1 cellular context compared by ENCODE assay signal in genomic region chr6:30626484-30627366, GRCh38.
TF ChIP-seq lines count a peak whose summit lies in the region.

Gene ATAT1, plus strand, starts transcription at chr6:30626874.

TF ChIP-seq in HepG2, 621 proteins besides CTCF, POLR2A, EP300 and RAD21 (continued from another document and continues in another):
- TF ChIP-seq, protein P1, sequence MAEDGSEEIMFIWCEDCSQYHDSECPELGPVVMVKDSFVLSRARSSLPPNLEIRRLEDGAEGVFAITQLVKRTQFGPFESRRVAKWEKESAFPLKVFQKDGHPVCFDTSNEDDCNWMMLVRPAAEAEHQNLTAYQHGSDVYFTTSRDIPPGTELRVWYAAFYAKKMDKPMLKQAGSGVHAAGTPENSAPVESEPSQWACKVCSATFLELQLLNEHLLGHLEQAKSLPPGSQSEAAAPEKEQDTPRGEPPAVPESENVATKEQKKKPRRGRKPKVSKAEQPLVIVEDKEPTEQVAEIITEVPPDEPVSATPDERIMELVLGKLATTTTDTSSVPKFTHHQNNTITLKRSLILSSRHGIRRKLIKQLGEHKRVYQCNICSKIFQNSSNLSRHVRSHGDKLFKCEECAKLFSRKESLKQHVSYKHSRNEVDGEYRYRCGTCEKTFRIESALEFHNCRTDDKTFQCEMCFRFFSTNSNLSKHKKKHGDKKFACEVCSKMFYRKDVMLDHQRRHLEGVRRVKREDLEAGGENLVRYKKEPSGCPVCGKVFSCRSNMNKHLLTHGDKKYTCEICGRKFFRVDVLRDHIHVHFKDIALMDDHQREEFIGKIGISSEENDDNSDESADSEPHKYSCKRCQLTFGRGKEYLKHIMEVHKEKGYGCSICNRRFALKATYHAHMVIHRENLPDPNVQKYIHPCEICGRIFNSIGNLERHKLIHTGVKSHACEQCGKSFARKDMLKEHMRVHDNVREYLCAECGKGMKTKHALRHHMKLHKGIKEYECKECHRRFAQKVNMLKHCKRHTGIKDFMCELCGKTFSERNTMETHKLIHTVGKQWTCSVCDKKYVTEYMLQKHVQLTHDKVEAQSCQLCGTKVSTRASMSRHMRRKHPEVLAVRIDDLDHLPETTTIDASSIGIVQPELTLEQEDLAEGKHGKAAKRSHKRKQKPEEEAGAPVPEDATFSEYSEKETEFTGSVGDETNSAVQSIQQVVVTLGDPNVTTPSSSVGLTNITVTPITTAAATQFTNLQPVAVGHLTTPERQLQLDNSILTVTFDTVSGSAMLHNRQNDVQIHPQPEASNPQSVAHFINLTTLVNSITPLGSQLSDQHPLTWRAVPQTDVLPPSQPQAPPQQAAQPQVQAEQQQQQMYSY (CRISPR knock-in tag; IDR thresholded peaks at IDR 0.05): peak; percentile 82; the same call in 1 of the 2 replicates
- TF ChIP-seq NFATC3 (CRISPR knock-in tag; IDR thresholded peaks at IDR 0.05) (peak; percentile 93; the same call in 1 of the 2 replicates), ZNF567 (CRISPR knock-in tag; IDR thresholded peaks at IDR 0.05; ENCODE audit: borderline replicate concordance) (peak; percentile 91; the same call in 1 of the 2 replicates), ZNF10 (CRISPR knock-in tag; IDR thresholded peaks at IDR 0.05; ENCODE audit: borderline replicate concordance, low read depth) (no peak), CENPBD1 (CRISPR knock-in tag; IDR thresholded peaks at IDR 0.05; ENCODE audit: borderline replicate concordance, low read depth) (0 out of 2 replicates have a peak, but pooled peaks have one; percentile 74), ZNF317 (CRISPR knock-in tag; IDR thresholded peaks at IDR 0.05) (peak; percentile 26; the same call in 1 of the 2 replicates), ZNF33B (CRISPR knock-in tag; IDR thresholded peaks at IDR 0.05) (0 out of 2 replicates have a peak, but pooled peaks have one; percentile 21), SMYD3 (CRISPR knock-in tag; IDR thresholded peaks at IDR 0.05) (peak; percentile 54; the same call in 1 of the 2 replicates), ZNF687 (CRISPR knock-in tag; IDR thresholded peaks at IDR 0.05) (peak; percentile 99), ZNF562 (CRISPR knock-in tag; IDR thresholded peaks at IDR 0.05; ENCODE audit: borderline replicate concordance) (no peak), ELF3 (CRISPR knock-in tag; IDR thresholded peaks at IDR 0.05) (peak; percentile 82), PHF8 (CRISPR knock-in tag; IDR thresholded peaks at IDR 0.05) (peak; percentile 94), ZNF558 (CRISPR knock-in tag; IDR thresholded peaks at IDR 0.05; ENCODE audit: borderline replicate concordance) (peak; percentile 63; the same call in 1 of the 2 replicates), SRSF4 (IDR thresholded peaks at IDR 0.05; ENCODE audit: low read depth, low read length, poor library complexity, severe bottlenecking) (no peak), GMEB2 (CRISPR knock-in tag; IDR thresholded peaks at IDR 0.05; ENCODE audit: low read depth) (no peak), GFI1 (CRISPR knock-in tag; IDR thresholded peaks at IDR 0.05; ENCODE audit: borderline replicate concordance) (no peak), NFIC (IDR thresholded peaks at IDR 0.05; ENCODE audit: low read length) (no peak), MXD4 (CRISPR knock-in tag; IDR thresholded peaks at IDR 0.05) (no peak), AHR (CRISPR knock-in tag; IDR thresholded peaks at IDR 0.05) (no peak), CHCHD3 (CRISPR knock-in tag; IDR thresholded peaks at IDR 0.05) (peak; percentile 85; the same call in 1 of the 2 replicates), ZNF383 (CRISPR knock-in tag; IDR thresholded peaks at IDR 0.05; ENCODE audit: borderline replicate concordance) (no peak), SAFB2 (CRISPR knock-in tag; IDR thresholded peaks at IDR 0.05; ENCODE audit: borderline replicate concordance, low read depth) (no peak; the same call in 1 of the 2 replicates), JUN (CRISPR knock-in tag; IDR thresholded peaks at IDR 0.05) (peak; percentile 42; the same call in 1 of the 2 replicates), ZNF616 (CRISPR knock-in tag; IDR thresholded peaks at IDR 0.05; ENCODE audit: low read depth) (peak; percentile 73; the same call in 1 of the 2 replicates), ZNF12 (CRISPR knock-in tag; IDR thresholded peaks at IDR 0.05) (no peak), TARDBP (CRISPR knock-in tag; IDR thresholded peaks at IDR 0.05) (peak; percentile 70; the same call in 1 of the 2 replicates), SNRNP70 (IDR thresholded peaks at IDR 0.05; ENCODE audit: low read depth, low read length) (no peak), NBN (conservative IDR thresholded peaks at IDR 0.05) (no peak), ZNF263 (CRISPR knock-in tag; IDR thresholded peaks at IDR 0.05) (0 out of 2 replicates have a peak, but pooled peaks have one; percentile 49), RARA (CRISPR knock-in tag; IDR thresholded peaks at IDR 0.05) (peak; percentile 46; the same call in 1 of the 2 replicates), MTA3 (CRISPR knock-in tag; IDR thresholded peaks at IDR 0.05) (no peak), KDM4B (CRISPR knock-in tag; IDR thresholded peaks at IDR 0.05) (no peak), POLR2AphosphoS2 (IDR thresholded peaks at IDR 0.05; ENCODE audit: low read depth, low read length) (no peak), ATF1 (CRISPR knock-in tag; IDR thresholded peaks at IDR 0.05) (peak; percentile 91), GPBP1L1 (CRISPR knock-in tag; IDR thresholded peaks at IDR 0.05) (no peak), ZNF850 (CRISPR knock-in tag; conservative IDR thresholded peaks at IDR 0.05) (0 out of 2 replicates have a peak, but pooled peaks have one; percentile 65), ZNF343 (CRISPR knock-in tag; IDR thresholded peaks at IDR 0.05) (peak; percentile 84), ATF7-NPFF (CRISPR knock-in tag; IDR thresholded peaks at IDR 0.05; ENCODE audit: low read depth) (peak; percentile 68; the same call in 1 of the 2 replicates), ZNF747 (CRISPR knock-in tag; IDR thresholded peaks at IDR 0.05; ENCODE audit: borderline replicate concordance) (peak; percentile 97), IRX3 (CRISPR knock-in tag; IDR thresholded peaks at IDR 0.05; ENCODE audit: borderline replicate concordance, low read depth) (peak; percentile 17; the same call in 1 of the 2 replicates), ZBTB25 (CRISPR knock-in tag; IDR thresholded peaks at IDR 0.05) (peak; percentile 50; the same call in 1 of the 2 replicates), XBP1 (CRISPR knock-in tag; IDR thresholded peaks at IDR 0.05) (no peak)
- TF ChIP-seq, protein P2, sequence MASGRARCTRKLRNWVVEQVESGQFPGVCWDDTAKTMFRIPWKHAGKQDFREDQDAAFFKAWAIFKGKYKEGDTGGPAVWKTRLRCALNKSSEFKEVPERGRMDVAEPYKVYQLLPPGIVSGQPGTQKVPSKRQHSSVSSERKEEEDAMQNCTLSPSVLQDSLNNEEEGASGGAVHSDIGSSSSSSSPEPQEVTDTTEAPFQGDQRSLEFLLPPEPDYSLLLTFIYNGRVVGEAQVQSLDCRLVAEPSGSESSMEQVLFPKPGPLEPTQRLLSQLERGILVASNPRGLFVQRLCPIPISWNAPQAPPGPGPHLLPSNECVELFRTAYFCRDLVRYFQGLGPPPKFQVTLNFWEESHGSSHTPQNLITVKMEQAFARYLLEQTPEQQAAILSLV (CRISPR knock-in tag; IDR thresholded peaks at IDR 0.05; ENCODE audit: borderline replicate concordance): peak; percentile 95; the same call in 1 of the 2 replicates
- TF ChIP-seq, protein P3, sequence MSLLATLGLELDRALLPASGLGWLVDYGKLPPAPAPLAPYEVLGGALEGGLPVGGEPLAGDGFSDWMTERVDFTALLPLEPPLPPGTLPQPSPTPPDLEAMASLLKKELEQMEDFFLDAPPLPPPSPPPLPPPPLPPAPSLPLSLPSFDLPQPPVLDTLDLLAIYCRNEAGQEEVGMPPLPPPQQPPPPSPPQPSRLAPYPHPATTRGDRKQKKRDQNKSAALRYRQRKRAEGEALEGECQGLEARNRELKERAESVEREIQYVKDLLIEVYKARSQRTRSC (CRISPR knock-in tag; IDR thresholded peaks at IDR 0.05; ENCODE audit: low read depth): no peak; the same call in 1 of the 2 replicates
- TF ChIP-seq, protein P4, sequence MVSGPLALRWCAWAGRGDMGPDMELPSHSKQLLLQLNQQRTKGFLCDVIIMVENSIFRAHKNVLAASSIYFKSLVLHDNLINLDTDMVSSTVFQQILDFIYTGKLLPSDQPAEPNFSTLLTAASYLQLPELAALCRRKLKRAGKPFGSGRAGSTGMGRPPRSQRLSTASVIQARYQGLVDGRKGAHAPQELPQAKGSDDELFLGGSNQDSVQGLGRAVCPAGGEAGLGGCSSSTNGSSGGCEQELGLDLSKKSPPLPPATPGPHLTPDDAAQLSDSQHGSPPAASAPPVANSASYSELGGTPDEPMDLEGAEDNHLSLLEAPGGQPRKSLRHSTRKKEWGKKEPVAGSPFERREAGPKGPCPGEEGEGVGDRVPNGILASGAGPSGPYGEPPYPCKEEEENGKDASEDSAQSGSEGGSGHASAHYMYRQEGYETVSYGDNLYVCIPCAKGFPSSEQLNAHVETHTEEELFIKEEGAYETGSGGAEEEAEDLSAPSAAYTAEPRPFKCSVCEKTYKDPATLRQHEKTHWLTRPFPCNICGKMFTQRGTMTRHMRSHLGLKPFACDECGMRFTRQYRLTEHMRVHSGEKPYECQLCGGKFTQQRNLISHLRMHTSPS (CRISPR knock-in tag; IDR thresholded peaks at IDR 0.05; ENCODE audit: low read depth): peak; percentile 88
- TF ChIP-seq, protein P5, sequence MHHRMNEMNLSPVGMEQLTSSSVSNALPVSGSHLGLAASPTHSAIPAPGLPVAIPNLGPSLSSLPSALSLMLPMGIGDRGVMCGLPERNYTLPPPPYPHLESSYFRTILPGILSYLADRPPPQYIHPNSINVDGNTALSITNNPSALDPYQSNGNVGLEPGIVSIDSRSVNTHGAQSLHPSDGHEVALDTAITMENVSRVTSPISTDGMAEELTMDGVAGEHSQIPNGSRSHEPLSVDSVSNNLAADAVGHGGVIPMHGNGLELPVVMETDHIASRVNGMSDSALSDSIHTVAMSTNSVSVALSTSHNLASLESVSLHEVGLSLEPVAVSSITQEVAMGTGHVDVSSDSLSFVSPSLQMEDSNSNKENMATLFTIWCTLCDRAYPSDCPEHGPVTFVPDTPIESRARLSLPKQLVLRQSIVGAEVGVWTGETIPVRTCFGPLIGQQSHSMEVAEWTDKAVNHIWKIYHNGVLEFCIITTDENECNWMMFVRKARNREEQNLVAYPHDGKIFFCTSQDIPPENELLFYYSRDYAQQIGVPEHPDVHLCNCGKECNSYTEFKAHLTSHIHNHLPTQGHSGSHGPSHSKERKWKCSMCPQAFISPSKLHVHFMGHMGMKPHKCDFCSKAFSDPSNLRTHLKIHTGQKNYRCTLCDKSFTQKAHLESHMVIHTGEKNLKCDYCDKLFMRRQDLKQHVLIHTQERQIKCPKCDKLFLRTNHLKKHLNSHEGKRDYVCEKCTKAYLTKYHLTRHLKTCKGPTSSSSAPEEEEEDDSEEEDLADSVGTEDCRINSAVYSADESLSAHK (CRISPR knock-in tag; IDR thresholded peaks at IDR 0.05; ENCODE audit: borderline replicate concordance): no peak
